In genomic region chrY:12537226-12537839, GRCh38 we compare ENCODE assay signal across 19 cellular contexts.
A peak's percentile ranks its signal among the peaks of the same experiment; 100 is the strongest.
DNase-seq lines count a peak whose midpoint lies in the region; ATAC-seq lines count a peak whose summit lies in the region.
"Had no signal": no experiment of that assay in that cellular context is flagged by ENCODE, and none has a peak within 500 bp of the region (broad histone marks: within the 10 kb centered on the region; RNA-seq: fewer than 3 reads in every experiment).

No MANE protein-coding gene starts in this region.

- H2AFZ ChIP-seq in neuronal stem cell (ENCODE audit: low read length): no peak overlapping the region
- H2AFZ ChIP-seq: PC-9 had no signal

- H2BK12ac ChIP-seq in neuronal stem cell (ENCODE audit: low read length): no peak overlapping the region

- H3K36me3 Mint-ChIP-seq in activated T-cell treated with anti-CD3 and anti-CD28 coated beads, Interleukin-2, amount 50 U/mL, for 4 hours (ENCODE audit: insufficient read depth): no peaks in the 10 kb centered on the region
- no peaks in the 10 kb centered on the region for H3K36me3 Mint-ChIP-seq in activated T-cell treated with anti-CD3 and anti-CD28 coated beads, Interleukin-2, amount 50 U/mL, for 72 hours (ENCODE audit: insufficient read depth in 2 of 2)
- no peaks in the 10 kb centered on the region for H3K36me3 Mint-ChIP-seq in activated naive CD8-positive, alpha-beta T cell treated with anti-CD3 and anti-CD28 coated beads for 36 hours
- H3K36me3 Mint-ChIP-seq: naive B cell, type B pancreatic cell had no signal

- H3K14ac ChIP-seq in neuronal stem cell (ENCODE audit: low read length): no peak overlapping the region

- H3K27me3 ChIP-seq in neuronal stem cell (ENCODE audit: control insufficient read depth in 3 of 3, insufficient read depth in 3 of 3, low read depth in 1 of 3, low read length in 3 of 3): no peaks in the 10 kb centered on the region

- DNase-seq in activated T-cell treated with anti-CD3 and anti-CD28 coated beads, Interleukin-2, amount 50 U/mL, for 4 hours: no peak
- DNase-seq in activated T-cell treated with anti-CD3 and anti-CD28 coated beads, Interleukin-2, amount 50 U/mL, for 72 hours: no peak
- DNase-seq in EH (ENCODE audit: low read depth) (peak; percentile 19), neuronal stem cell (ENCODE audit: low spot score) (no peak), NCI-H774 (lab: John Stamatoyannopoulos, UW) (no peak), cerebellar nuclear complex (lab: John Stamatoyannopoulos, UW) (no peak)
- DNase-seq in activated naive CD8-positive, alpha-beta T cell treated with anti-CD3 and anti-CD28 coated beads for 36 hours: no peak
- DNase-seq: activated CD4-positive, CD25-positive, alpha-beta regulatory T cell; activated T-cell treated with anti-CD3 and anti-CD28 coated beads, Interleukin-2, amount 50 U/mL, for 1 hour; aorta; DMS153; left colon; naive B cell; NCI-H2029 treated with DMSO at 0.1 percent for 48 hours; PC-9; SW 1271 had no signal

- no peak overlapping the region for H2BK15ac ChIP-seq in neuronal stem cell (ENCODE audit: low read length)

- no peak overlapping the region for H3K4me3 ChIP-seq in neuronal stem cell (ENCODE audit: low read length in 2 of 2)
- H3K4me3 ChIP-seq: PC-9 had no signal

- no peaks in the 10 kb centered on the region for H3K9me3 ChIP-seq in neuronal stem cell (replicated peaks in 1 of 2; ENCODE audit: control insufficient read depth in 2 of 2, insufficient read depth in 1 of 2, low read depth in 1 of 2, low read length in 2 of 2)

- H3K27ac Mint-ChIP-seq in activated T-cell treated with anti-CD3 and anti-CD28 coated beads, Interleukin-2, amount 50 U/mL, for 72 hours: no peak overlapping the region
- no peak overlapping the region for H3K27ac Mint-ChIP-seq in activated naive CD8-positive, alpha-beta T cell treated with anti-CD3 and anti-CD28 coated beads for 36 hours
- H3K27ac Mint-ChIP-seq: dendritic cell treated with granulocyte-macrophage colony-stimulating factor and Interleukin-4, amounts not matched to agents 40 ng/mL and 50 ng/mL, for 4 days; type B pancreatic cell had no signal

- no peak overlapping the region for H3K4ac ChIP-seq in neuronal stem cell (ENCODE audit: low read length)

- ATAC-seq in activated T-cell treated with anti-CD3 and anti-CD28 coated beads, Interleukin-2, amount 50 U/mL, for 4 hours: peak in 1 of 2 donors; percentile 34
- ATAC-seq in activated T-cell treated with anti-CD3 and anti-CD28 coated beads, Interleukin-2, amount 50 U/mL, for 72 hours (replicated peaks in 1 of 2): no peak
- ATAC-seq in GM21367 (IDR thresholded peaks at IDR 0.05; ENCODE audit: unreplicated experiment): no peak
- ATAC-seq: left colon had no signal

- H3K4me1 ChIP-seq in neuronal stem cell (ENCODE audit: control insufficient read depth in 2 of 2, insufficient read depth in 1 of 2, low read depth in 1 of 2, low read length in 2 of 2): no peaks in the 10 kb centered on the region

- no CpG with 5 or more reads among the region's 44 CpGs for WGBS in neuronal stem cell (ENCODE audit: extremely low coverage in 2 of 2, insufficient read length in 2 of 2, insufficient replicate concordance in 1 of 2), 2 donors

- no peak overlapping the region for H2BK5ac ChIP-seq in neuronal stem cell (ENCODE audit: low read length)

- H3K27me3 Mint-ChIP-seq in activated T-cell treated with anti-CD3 and anti-CD28 coated beads, Interleukin-2, amount 50 U/mL, for 4 hours (ENCODE audit: low read depth): peaks cover 8% of the 10 kb centered on the region
- H3K27me3 Mint-ChIP-seq in activated T-cell treated with anti-CD3 and anti-CD28 coated beads, Interleukin-2, amount 50 U/mL, for 72 hours (ENCODE audit: low read depth): no peaks in the 10 kb centered on the region
- peaks cover 13% of the 10 kb centered on the region for H3K27me3 Mint-ChIP-seq in activated naive CD8-positive, alpha-beta T cell treated with anti-CD3 and anti-CD28 coated beads for 36 hours
- H3K27me3 Mint-ChIP-seq: type B pancreatic cell had no signal

- no peaks in the 10 kb centered on the region for H3K36me3 ChIP-seq in neuronal stem cell (replicated peaks in 1 of 2; ENCODE audit: control insufficient read depth in 2 of 2, insufficient read depth in 2 of 2, low read length in 2 of 2)

- peaks cover 12% of the 10 kb centered on the region for H3K4me1 Mint-ChIP-seq in activated T-cell treated with anti-CD3 and anti-CD28 coated beads, Interleukin-2, amount 50 U/mL, for 4 hours (ENCODE audit: low read depth)
- no peaks in the 10 kb centered on the region for H3K4me1 Mint-ChIP-seq in activated T-cell treated with anti-CD3 and anti-CD28 coated beads, Interleukin-2, amount 50 U/mL, for 72 hours (ENCODE audit: low read depth)
- peaks cover 5% of the 10 kb centered on the region for H3K4me1 Mint-ChIP-seq in activated naive CD8-positive, alpha-beta T cell treated with anti-CD3 and anti-CD28 coated beads for 36 hours

- H2BK120ac ChIP-seq in neuronal stem cell (ENCODE audit: low read depth, low read length): no peak overlapping the region

- H3K18ac ChIP-seq in neuronal stem cell (ENCODE audit: low read length): no peak overlapping the region

- H3K79me1 ChIP-seq in neuronal stem cell (ENCODE audit: low read depth, low read length): no peaks in the 10 kb centered on the region

- no peak overlapping the region for H4K8ac ChIP-seq in neuronal stem cell (ENCODE audit: low read depth, low read length)

- no peak overlapping the region for H3K4me2 ChIP-seq in neuronal stem cell (ENCODE audit: insufficient read depth, low read length, poor library complexity, severe bottlenecking)
- H3K4me2 ChIP-seq: PC-9 had no signal

- peak overlapping the region; percentile 73 for H3K4me3 Mint-ChIP-seq in activated T-cell treated with anti-CD3 and anti-CD28 coated beads, Interleukin-2, amount 50 U/mL, for 4 hours
- peak overlapping the region in 1 of 2 donors; percentile 78 for H3K4me3 Mint-ChIP-seq in activated T-cell treated with anti-CD3 and anti-CD28 coated beads, Interleukin-2, amount 50 U/mL, for 72 hours
- peak overlapping the region; percentile 71 for H3K4me3 Mint-ChIP-seq in activated naive CD8-positive, alpha-beta T cell treated with anti-CD3 and anti-CD28 coated beads for 36 hours
- H3K4me3 Mint-ChIP-seq: dendritic cell treated with granulocyte-macrophage colony-stimulating factor and Interleukin-4, amounts not matched to agents 40 ng/mL and 50 ng/mL, for 4 days; type B pancreatic cell had no signal

- no peak overlapping the region for H4K91ac ChIP-seq in neuronal stem cell (ENCODE audit: low read depth, low read length, poor library complexity)

- no peak overlapping the region for H3K23ac ChIP-seq in neuronal stem cell (ENCODE audit: low read depth, low read length, poor library complexity)

- H3K9me3 Mint-ChIP-seq in activated T-cell treated with anti-CD3 and anti-CD28 coated beads, Interleukin-2, amount 50 U/mL, for 4 hours: no peaks in the 10 kb centered on the region
- H3K9me3 Mint-ChIP-seq in activated T-cell treated with anti-CD3 and anti-CD28 coated beads, Interleukin-2, amount 50 U/mL, for 72 hours: no peaks in the 10 kb centered on the region
- no peaks in the 10 kb centered on the region for H3K9me3 Mint-ChIP-seq in activated naive CD8-positive, alpha-beta T cell treated with anti-CD3 and anti-CD28 coated beads for 36 hours
- H3K9me3 Mint-ChIP-seq: dendritic cell treated with granulocyte-macrophage colony-stimulating factor and Interleukin-4, amounts not matched to agents 40 ng/mL and 50 ng/mL, for 4 days; naive B cell; type B pancreatic cell had no signal

- no peak overlapping the region for H2AK5ac ChIP-seq in neuronal stem cell (ENCODE audit: low read depth, low read length)

- H3K9ac ChIP-seq in neuronal stem cell (ENCODE audit: low read depth, low read length, poor library complexity): peak overlapping the region; percentile 21

- no peak overlapping the region for H3K27ac ChIP-seq in neuronal stem cell (replicated peaks; ENCODE audit: low read length)
- H3K27ac ChIP-seq: PC-9 had no signal
